ENCODE assay signal across 8 cellular contexts in the genomic region with DNA sequence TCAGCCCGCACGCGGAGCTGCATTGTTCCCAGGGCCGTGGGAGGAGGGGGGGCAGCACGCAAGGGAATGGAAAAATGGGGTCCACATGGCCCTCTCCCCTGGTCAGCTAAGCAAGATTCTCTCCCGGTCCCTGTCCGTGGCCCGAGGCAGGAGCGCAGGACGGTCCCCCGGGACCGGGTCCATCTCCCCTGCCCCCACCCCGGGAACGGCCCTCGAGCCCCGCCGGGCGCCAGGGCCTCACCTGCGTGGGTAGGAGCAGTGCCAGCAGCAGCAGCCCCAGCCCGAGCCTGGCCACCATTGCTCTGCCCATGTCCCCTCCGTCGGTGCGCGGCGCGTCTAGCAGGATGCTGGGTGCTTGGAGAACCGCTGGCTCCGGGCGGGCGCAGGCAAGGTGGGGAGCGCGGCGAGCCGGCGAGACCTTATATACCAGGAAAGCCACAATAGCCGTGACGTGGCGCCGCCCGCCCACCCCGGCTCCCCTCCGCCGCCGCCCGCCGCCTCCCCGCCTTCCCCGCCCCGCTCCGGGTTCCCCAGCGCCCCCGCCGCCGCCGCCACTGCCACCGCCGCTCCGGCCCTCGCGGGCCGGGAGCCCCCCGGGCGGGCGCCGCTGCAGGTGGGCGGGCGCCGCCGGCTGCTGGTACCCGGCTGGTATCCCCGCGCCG. TPM values are rescaled to one million over a fixed set of nuclear protein-coding genes. Genes with fewer than 3 reads are reported as not detected.
DNase-seq lines count a peak whose midpoint lies in the region; ATAC-seq and TF ChIP-seq lines count a peak whose summit lies in the region.

A gene with protein sequence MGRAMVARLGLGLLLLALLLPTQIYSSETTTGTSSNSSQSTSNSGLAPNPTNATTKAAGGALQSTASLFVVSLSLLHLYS (minus strand): TSS at position 393 of the 662 bp plus-strand sequence. CDS start 83 bp downstream, at position 310.

- H3K27ac Mint-ChIP-seq in stimulated activated naive CD8-positive, alpha-beta T cell treated with anti-CD3 and anti-CD28 coated beads, Interleukin-15, amount 100 ng/mL, for 72 hours = no peak within 1 kb of the TSS

- TF ChIP-seq POLR2A in lower leg skin (IDR thresholded peaks at IDR 0.05) = no peak

- intact Hi-C loops in PC-9 (cut with micrococcal nuclease; ENCODE audit: unreplicated experiment) = loop anchor here (1.0 to 5.0 kb wide), 4 partner anchors 61 to 345 kb away; a partner anchor contains a TSS
- intact Hi-C loops in mammary epithelial cell (cut with micrococcal nuclease) = loop anchor here (1.0 kb wide), 3 partner anchors 104 to 345 kb away; a partner anchor contains a TSS
- intact Hi-C loops in lower leg skin (cut with DNase I; ENCODE audit: low total_unique reads) = loop anchor here (10.0 kb wide), 1 partner anchor 360 kb away; no protein-coding TSS in a partner anchor

- H3F3A ChIP-seq in PC-9 (ENCODE audit: insufficient read depth, low read depth) = peaks cover 7% of the 10 kb centered on the region; the same call in 1 of the 2 replicates

- peaks cover 14% of the 10 kb centered on the region for H3K4me1 ChIP-seq in PC-9 (replicated peaks; ENCODE audit: insufficient read depth)
- peaks cover 7% of the 10 kb centered on the region for H3K4me1 ChIP-seq in mammary epithelial cell (ENCODE audit: insufficient read depth, low read length)

- H3K4me1 Mint-ChIP-seq in stimulated activated naive CD8-positive, alpha-beta T cell treated with anti-CD3 and anti-CD28 coated beads, Interleukin-15, amount 100 ng/mL, for 72 hours = peaks cover 18% of the 10 kb centered on the region

- H3K27me3 ChIP-seq in PC-9 (ENCODE audit: insufficient read depth, low read depth) (no peaks in the 10 kb centered on the region), mammary epithelial cell (ENCODE audit: insufficient read depth, low read length) (no peaks in the 10 kb centered on the region)

- BruUV-seq in PC-9 (replicated peaks; lab: Mats Ljungman, UMichigan) = no TSS peak
- no TSS peak for BruUV-seq in mammary epithelial cell (replicated peaks; lab: Mats Ljungman, UMichigan)

- TF ChIP-seq CTCF in PC-9 (conservative IDR thresholded peaks at IDR 0.05) (no peak), mammary epithelial cell (conservative IDR thresholded peaks at IDR 0.05 in 1 of 2, IDR thresholded peaks at IDR 0.05 in 1 of 2; ENCODE audit: extremely low read depth in 1 of 2, insufficient read depth in 1 of 2, low read depth in 1 of 2, low read length in 2 of 2) (no peak), lower leg skin (IDR thresholded peaks at IDR 0.05) (no peak)

- H3K9me2 ChIP-seq in PC-9 (ENCODE audit: insufficient read depth) = no peaks in the 10 kb centered on the region

- H3K27ac ChIP-seq in PC-9 = peak within 1 kb of the TSS; percentile 71
- H3K27ac ChIP-seq in mammary epithelial cell (ENCODE audit: insufficient read depth, low read depth, low read length) = peak within 1 kb of the TSS; percentile 84

- H3K4me2 ChIP-seq in PC-9 (peak within 1 kb of the TSS; percentile 83), mammary epithelial cell (ENCODE audit: insufficient read depth, low read depth, low read length) (peak within 1 kb of the TSS; percentile 91)

- ATAC-seq in HG03354 (IDR thresholded peaks at IDR 0.05; ENCODE audit: poor library complexity, severe bottlenecking, unreplicated experiment) = peak; percentile 31
- peak; percentile 42 for ATAC-seq in stimulated activated naive CD8-positive, alpha-beta T cell treated with anti-CD3 and anti-CD28 coated beads, Interleukin-15, amount 100 ng/mL, for 72 hours
- ATAC-seq in GM21717 (IDR thresholded peaks at IDR 0.05; ENCODE audit: unreplicated experiment) = no peak

- H3K4me3 ChIP-seq in PC-9 = peak within 1 kb of the TSS; percentile 88
- peak within 1 kb of the TSS; percentile 78 to 88 (median 88) for H3K4me3 ChIP-seq in mammary epithelial cell (replicated peaks in 1 of 3; ENCODE audit: insufficient read depth in 1 of 3, low read depth in 2 of 3, low read length in 3 of 3)
- H3K4me3 ChIP-seq in lower leg skin (ENCODE audit: low read depth, poor library complexity, severe bottlenecking) = peak within 1 kb of the TSS; percentile 40

- dilution Hi-C loops in mammary epithelial cell (cut with HindIII; ENCODE audit: low sequenced_read_pairs) = no loop called here

- H3K27me3 Mint-ChIP-seq in stimulated activated naive CD8-positive, alpha-beta T cell treated with anti-CD3 and anti-CD28 coated beads, Interleukin-15, amount 100 ng/mL, for 72 hours = peaks cover 68% of the 10 kb centered on the region

- POLR2A ChIA-PET in PC-9 (lab: Charles Lee; ENCODE audit: unreplicated experiment) = interaction anchor here (0.6 to 0.7 kb wide), 4 partner anchors 61 to 365 kb away, joined by 4 to 18 read pairs (median 5); no protein-coding TSS in a partner anchor

- H3K9ac ChIP-seq in mammary epithelial cell (ENCODE audit: insufficient read depth, low read length) = peak within 1 kb of the TSS; percentile 88

- no peaks in the 10 kb centered on the region for H3K9me3 Mint-ChIP-seq in stimulated activated naive CD8-positive, alpha-beta T cell treated with anti-CD3 and anti-CD28 coated beads, Interleukin-15, amount 100 ng/mL, for 72 hours

- H3K36me3 ChIP-seq in PC-9 (ENCODE audit: low read depth) (no peaks in the 10 kb centered on the region; the same call in 1 of the 2 replicates), mammary epithelial cell (ENCODE audit: insufficient read depth, low read length) (no peaks in the 10 kb centered on the region)

- H3K79me2 ChIP-seq in PC-9 (ENCODE audit: low read depth) (peaks cover 20% of the 10 kb centered on the region; the same call in 1 of the 2 replicates), mammary epithelial cell (ENCODE audit: insufficient read depth, low read length) (peaks cover 35% of the 10 kb centered on the region)

- H4K20me1 ChIP-seq in PC-9 (ENCODE audit: insufficient read depth) (no peaks in the 10 kb centered on the region), mammary epithelial cell (ENCODE audit: insufficient read depth, low read length) (peaks cover 8% of the 10 kb centered on the region)

- H3K9me3 ChIP-seq in PC-9 (ENCODE audit: insufficient read depth, low read depth) (no peaks in the 10 kb centered on the region), mammary epithelial cell (replicated peaks; ENCODE audit: insufficient read depth, low read length) (no peaks in the 10 kb centered on the region)

- CTCF ChIA-PET in PC-9 (lab: Charles Lee) (no interaction called here), mammary epithelial cell (lab: Charles Lee; ENCODE audit: low non-redundant PET) (no interaction called here)

- DNase-seq in stimulated activated naive CD4-positive, alpha-beta T cell treated with Interleukin-2 at 50 U/mL for 16 hours (lab: John Stamatoyannopoulos, UW) = peak; percentile 8
- no peak for DNase-seq in stimulated activated naive CD4-positive, alpha-beta T cell (lab: John Stamatoyannopoulos, UW)
- peak; percentile 53 to 80 for DNase-seq in PC-9
- DNase-seq in mammary epithelial cell = peak; percentile 73
- DNase-seq in lower leg skin (ENCODE audit: low spot score in 2 of 2) = peak in 1 of 2 donors; percentile 86
- DNase-seq in stimulated activated naive CD8-positive, alpha-beta T cell treated with anti-CD3 and anti-CD28 coated beads, Interleukin-15, amount 100 ng/mL, for 72 hours = peak; percentile 18 to 21

- peak within 1 kb of the TSS; percentile 83 to 85 for H3K4me3 Mint-ChIP-seq in stimulated activated naive CD8-positive, alpha-beta T cell treated with anti-CD3 and anti-CD28 coated beads, Interleukin-15, amount 100 ng/mL, for 72 hours

- in situ Hi-C loops in mammary epithelial cell (cut with MboI; ENCODE audit: low sequenced_read_pairs in 2 of 2) = no loop called here

- H2AFZ ChIP-seq in PC-9 (peak within 1 kb of the TSS; percentile 80), mammary epithelial cell (ENCODE audit: low read depth, low read length) (peak within 1 kb of the TSS; percentile 95)

- 0% methylated on average over 1 of the region's 73 CpGs for WGBS in mammary epithelial cell (ENCODE audit: low coverage, missing lambda C conversion rate)
- 3 to 4% methylated on average over 28 to 35 of the region's 73 CpGs for WGBS in lower leg skin, 2 donors

RNA-seq across cellular contexts. Expression of the gene that starts here (rescaled TPM):
- total RNA-seq in PC-9 (2021) (93.4 and 145 TPM in 2 replicates), mammary epithelial cell (100 to 1,000 TPM; 299 to 397 TPM), lower leg skin (100 to 1,000 TPM in 2 of 4 donors, 10 to 100 TPM in 2; 60.9 to 207 (median 126) TPM)
- 314 TPM for polyA plus RNA-seq in mammary epithelial cell
- 258 TPM for polyA minus RNA-seq in mammary epithelial cell

Comparison
In these comparisons a context has a peak if more than half of its experiments do, and no peak if none do; other contexts are left out.
1. DNase-seq: peak in stimulated activated naive CD4-positive, alpha-beta T cell treated with Interleukin-2 at 50 U/mL for 16 hours (single experiment), PC-9 (2 of 2), mammary epithelial cell (single experiment) and stimulated activated naive CD8-positive, alpha-beta T cell treated with anti-CD3 and anti-CD28 coated beads, Interleukin-15, amount 100 ng/mL, for 72 hours (2 of 2); none in stimulated activated naive CD4-positive, alpha-beta T cell (0 of 6).
2. Peak in every context shown above with its lines, with median percentiles within 50 percentile points of each other: H3K4me3 ChIP-seq.